ENCODE assay signal across 10 cellular contexts in genomic region chr9:134585746-134586706, GRCh38. TPM values are rescaled to one million over a fixed set of nuclear protein-coding genes. Genes with fewer than 3 reads are reported as not detected.
A peak's percentile ranks its signal among the peaks of the same experiment; 100 is the strongest.
DNase-seq lines count a peak whose midpoint lies in the region; ATAC-seq and TF ChIP-seq lines count a peak whose summit lies in the region.
"Had no signal": no experiment of that assay in that cellular context is flagged by ENCODE, and none has a peak within 500 bp of the region (broad histone marks: within the 10 kb centered on the region; RNA-seq: fewer than 3 reads in every experiment).

No MANE protein-coding gene starts in this region.

- H3K4ac ChIP-seq in IMR-90 (ENCODE audit: low read depth, low read length), result peak overlapping the region; percentile 77; the same call in 1 of the 2 replicates

- peak overlapping the region; percentile 67 for H2AK5ac ChIP-seq in IMR-90 (ENCODE audit: low read depth, low read length)

- POLR2A ChIA-PET in IMR-90 (lab: Charles Lee; ENCODE audit: unreplicated experiment), result interaction anchor here (0.6 kb wide), 1 partner anchor 25 kb away, joined by 12 read pairs; no protein-coding TSS in a partner anchor

- H3K27me3 Mint-ChIP-seq in T-helper 2 cell treated with Interferon-gamma antibody and Interleukin-4, amounts not matched to agents 5 μg/mL and 100 μg/mL, for 36 hours (ENCODE audit: low read depth), result peaks cover 3% of the 10 kb centered on the region
- H3K27me3 Mint-ChIP-seq: activated CD4-positive, alpha-beta T cell treated with anti-CD3 and anti-CD28 coated beads, Interleukin-2, amount 10 ng/mL, durations not matched to agents 7 days and 5 days had no signal

- no peaks in the 10 kb centered on the region for H3K36me3 Mint-ChIP-seq in T-helper 2 cell treated with Interferon-gamma antibody and Interleukin-4, amounts not matched to agents 5 μg/mL and 100 μg/mL, for 36 hours (ENCODE audit: low read depth)

- WGBS in IMR-90 (ENCODE audit: extremely low coverage in 2 of 2, insufficient read length in 1 of 2), 2 experiments, result 74% methylated on average over 12 of the region's 28 CpGs; no CpG with 5 or more reads in 1 of the 2 experiments
- 72 to 78% methylated on average over 28 of the region's 28 CpGs for whole genome bisulfite sequencing in lung, 2 donors

- H3K9ac ChIP-seq in IMR-90 (ENCODE audit: low read depth, low read length), result no peak overlapping the region; the same call in 1 of the 2 replicates

- H3K4me1 ChIP-seq in IMR-90 (ENCODE audit: control insufficient read depth, insufficient read depth, low read length) (peaks cover 9% of the 10 kb centered on the region), lung (ENCODE audit: control insufficient read depth in 2 of 2, insufficient read depth in 2 of 2, low read length in 2 of 2) (no peaks in the 10 kb centered on the region)

- peak overlapping the region; percentile 14; the same call in 1 of the 3 replicates for H2BK15ac ChIP-seq in IMR-90 (ENCODE audit: low read depth, low read length)

- no peaks in the 10 kb centered on the region for H3K79me1 ChIP-seq in IMR-90 (ENCODE audit: low read depth in 1 of 2, low read length in 2 of 2)

- CTCF ChIA-PET in IMR-90 (lab: Yijun Ruan, JAX), result interaction anchor here (0.6 to 1.1 kb wide), 4 partner anchors 9 to 88 kb away, joined by 3 to 4 read pairs (median 3); partner anchors contain the start of gene COL5A1

- no peaks in the 10 kb centered on the region for H3K9me3 ChIP-seq in IMR-90 (ENCODE audit: control insufficient read depth, insufficient read depth, low read length)
- peaks cover 0 to 2% of the 10 kb centered on the region in 2 donors for H3K9me3 ChIP-seq in lung (ENCODE audit: control insufficient read depth in 2 of 2, insufficient read depth in 1 of 2, low read length in 1 of 2)
- H3K9me3 ChIP-seq: ovary had no signal

- H2AFZ ChIP-seq in IMR-90 (replicated peaks; ENCODE audit: low read length, poor library complexity), result peak overlapping the region; percentile 81

- H4K91ac ChIP-seq in IMR-90 (ENCODE audit: insufficient read depth, low read depth, low read length), result peak overlapping the region; percentile 68

- no peak for TF ChIP-seq POLR2A in IMR-90 (IDR thresholded peaks at IDR 0.05; ENCODE audit: low read depth, low read length)

- peaks cover 12% of the 10 kb centered on the region; the same call in 1 of the 2 replicates for H3K9me1 ChIP-seq in IMR-90 (ENCODE audit: insufficient read depth, low read length)

- H3K23ac ChIP-seq in IMR-90 (ENCODE audit: low read depth, low read length), result no peak overlapping the region

- H2BK120ac ChIP-seq in IMR-90 (ENCODE audit: low read depth, low read length), result peak overlapping the region; percentile 74

- BruUV-seq in IMR-90 (replicated peaks; lab: Mats Ljungman, UMichigan), result no TSS peak

- peak overlapping the region; percentile 45 for H3K14ac ChIP-seq in IMR-90 (replicated peaks; ENCODE audit: low read depth, low read length)

- H3K18ac ChIP-seq in IMR-90 (ENCODE audit: low read depth, low read length), result no peak overlapping the region

- H2BK5ac ChIP-seq in IMR-90 (ENCODE audit: low read depth, low read length, poor library complexity, severe bottlenecking), result no peak overlapping the region

- H3K27me3 ChIP-seq in IMR-90 (ENCODE audit: control insufficient read depth, insufficient read depth, low read length), result no peaks in the 10 kb centered on the region
- H3K27me3 ChIP-seq in lung (ENCODE audit: control insufficient read depth, insufficient read depth), result no peaks in the 10 kb centered on the region
- H3K27me3 ChIP-seq: ovary had no signal

- peak; percentile 99 for ATAC-seq in IMR-90 (ENCODE audit: low read depth)
- ATAC-seq in lung (ENCODE audit: insufficient read depth, low FRiP score), result no peak
- ATAC-seq in GM21526 (IDR thresholded peaks at IDR 0.05; ENCODE audit: low FRiP score, unreplicated experiment), result no peak

- H3K4me3 ChIP-seq in IMR-90 (ENCODE audit: insufficient read depth, low read depth, low read length) (no peak overlapping the region), lung (no peak overlapping the region)
- H3K4me3 ChIP-seq: ovary had no signal

- H3K27ac Mint-ChIP-seq in T-helper 2 cell treated with Interferon-gamma antibody and Interleukin-4, amounts not matched to agents 5 μg/mL and 100 μg/mL, for 36 hours, result no peak overlapping the region
- H3K27ac Mint-ChIP-seq: activated CD4-positive, alpha-beta T cell treated with anti-CD3 and anti-CD28 coated beads, Interleukin-2, amount 10 ng/mL, durations not matched to agents 7 days and 5 days had no signal

- intact Hi-C loops in IMR-90 (cut with micrococcal nuclease), result no loop called here

- H3K4me3 Mint-ChIP-seq in T-helper 2 cell treated with Interferon-gamma antibody and Interleukin-4, amounts not matched to agents 5 μg/mL and 100 μg/mL, for 36 hours, result no peak overlapping the region
- H3K4me3 Mint-ChIP-seq: activated CD4-positive, alpha-beta T cell treated with anti-CD3 and anti-CD28 coated beads, Interleukin-2, amount 10 ng/mL, durations not matched to agents 7 days and 5 days had no signal

- no peaks in the 10 kb centered on the region for H3K9me3 Mint-ChIP-seq in T-helper 2 cell treated with Interferon-gamma antibody and Interleukin-4, amounts not matched to agents 5 μg/mL and 100 μg/mL, for 36 hours
- H3K9me3 Mint-ChIP-seq: activated CD4-positive, alpha-beta T cell treated with anti-CD3 and anti-CD28 coated beads, Interleukin-2, amount 10 ng/mL, durations not matched to agents 7 days and 5 days had no signal

- peak overlapping the region in 1 of 2 experiments; percentile 49; a peak in 1 of 4 replicates for H4K8ac ChIP-seq in IMR-90 (ENCODE audit: low read depth in 2 of 2, low read length in 2 of 2)

- dilution Hi-C loops in IMR-90 (cut with HindIII; ENCODE audit: low sequenced_read_pairs, unreplicated experiment), result no loop called here

- in situ Hi-C loops in IMR-90 (cut with MboI; ENCODE audit: low sequenced_read_pairs), result no loop called here

- H2AK9ac ChIP-seq in IMR-90 (replicated peaks; ENCODE audit: low read depth, low read length, poor library complexity), result peak overlapping the region; percentile 90

- DNase-seq in AG09319 (ENCODE audit: extremely low read depth, low read depth) (no peak), IMR-90 (peak; percentile 75), amniotic stem cell (lab: John Stamatoyannopoulos, UW) (peak; percentile 64), lung (ENCODE audit: low spot score) (peak; percentile 25), medulla oblongata (ENCODE audit: extremely low spot score) (no peak), dermis blood vessel endothelial cell (no peak)
- DNase-seq in T-helper 2 cell treated with Interferon-gamma antibody and Interleukin-4, amounts not matched to agents 5 μg/mL and 100 μg/mL, for 36 hours (ENCODE audit: low spot score), result no peak
- DNase-seq: activated CD4-positive, alpha-beta T cell treated with anti-CD3 and anti-CD28 coated beads, Interleukin-2, amount 10 ng/mL, durations not matched to agents 7 days and 5 days had no signal

- no peaks in the 10 kb centered on the region for H4K20me1 ChIP-seq in IMR-90 (ENCODE audit: insufficient read depth, low read length)

- no peak overlapping the region; the same call in 1 of the 2 replicates for H3K4me2 ChIP-seq in IMR-90 (ENCODE audit: low read depth, low read length)

- no peaks in the 10 kb centered on the region for H3K4me1 Mint-ChIP-seq in T-helper 2 cell treated with Interferon-gamma antibody and Interleukin-4, amounts not matched to agents 5 μg/mL and 100 μg/mL, for 36 hours (ENCODE audit: low read depth)
- H3K4me1 Mint-ChIP-seq: activated CD4-positive, alpha-beta T cell treated with anti-CD3 and anti-CD28 coated beads, Interleukin-2, amount 10 ng/mL, durations not matched to agents 7 days and 5 days had no signal

- no peak overlapping the region for H3K56ac ChIP-seq in IMR-90 (ENCODE audit: extremely low read depth, insufficient read depth, low read length)

- H3K36me3 ChIP-seq in IMR-90 (ENCODE audit: control insufficient read depth, insufficient read depth, low read length) (no peaks in the 10 kb centered on the region), lung (ENCODE audit: control insufficient read depth in 2 of 2, insufficient read depth in 2 of 2, low read length in 2 of 2) (no peaks in the 10 kb centered on the region)
- H3K36me3 ChIP-seq: ovary had no signal

- TF ChIP-seq CTCF in AG09319 (IDR thresholded peaks at IDR 0.05; ENCODE audit: low read depth, low read length) (peak; percentile 9), IMR-90 (conservative IDR thresholded peaks at IDR 0.05; ENCODE audit: low read depth, low read length) (peak; percentile 37), lung (IDR thresholded peaks at IDR 0.05; ENCODE audit: control extremely low read depth, extremely low read depth) (no peak)

- H3K27ac ChIP-seq in IMR-90 (ENCODE audit: insufficient read depth, low read length) (no peak overlapping the region), lung (ENCODE audit: low read depth in 1 of 2, low read length in 1 of 2) (no peak overlapping the region)
- H3K27ac ChIP-seq: ovary had no signal

- TF ChIP-seq RAD21 in IMR-90 (IDR thresholded peaks at IDR 0.05; ENCODE audit: low read length), result peak; percentile 56

- H4K5ac ChIP-seq in IMR-90 (ENCODE audit: low read depth, low read length), result no peak overlapping the region

- H2BK20ac ChIP-seq in IMR-90 (ENCODE audit: low read depth, low read length), result peak overlapping the region; percentile 69; the same call in 1 of the 2 replicates

TF ChIP-seq in IMR-90, 13 proteins besides CTCF, POLR2A, EP300 and RAD21:
- TF ChIP-seq RFX5 (IDR thresholded peaks at IDR 0.05; ENCODE audit: low read depth, low read length) (no peak), MAZ (IDR thresholded peaks at IDR 0.05; ENCODE audit: borderline replicate concordance, low read depth, low read length) (peak; percentile 54; the same call in 1 of the 2 replicates), FOS (IDR thresholded peaks at IDR 0.05; ENCODE audit: low read depth, low read length) (peak; percentile 72), SMC3 (IDR thresholded peaks at IDR 0.05; ENCODE audit: low read depth, low read length) (peak; percentile 40; the same call in 1 of the 2 replicates), USF2 (IDR thresholded peaks at IDR 0.05; ENCODE audit: low read depth, low read length) (no peak)

RNA-seq across cellular contexts. Expression of gene COL5A1, which starts 55.6 kb away (rescaled TPM):
- total RNA-seq in IMR-90 (2012; rRNA removed) (19.2 and 21.1 TPM in 2 replicates), lung (100 to 1,000 TPM in 1 of 2 donors, 10 to 100 TPM in 1; 96.6 to 169 TPM), dermis blood vessel endothelial cell (8.0 and 9.5 TPM in 2 replicates)
- polyA plus RNA-seq in IMR-90 (2012; rRNA removed) (154 and 173 TPM in 2 replicates), lung (10 to 100 TPM; 12.2 to 34.1 TPM)
- polyA plus RNA-seq in IMR-90 (2012; cell fraction: cytosol; rRNA removed), result 95.5 and 194 TPM in 2 replicates
- 391 and 419 TPM in 2 replicates for polyA plus RNA-seq in IMR-90 (2012; cell fraction: nucleus; rRNA removed; ENCODE audit: low replicate concordance)

Comparison
In these comparisons a context has a peak if more than half of its experiments do, and no peak if none do; other contexts are left out.
1. DNase-seq: peak in IMR-90 (single experiment), amniotic stem cell (single experiment) and lung (single experiment); none in AG09319 (single experiment), T-helper 2 cell treated with Interferon-gamma antibody and Interleukin-4, amounts not matched to agents 5 μg/mL and 100 μg/mL, for 36 hours (single experiment), medulla oblongata (single experiment) and dermis blood vessel endothelial cell (single experiment).